11 cellular contexts compared by ENCODE assay signal in the genomic region with DNA sequence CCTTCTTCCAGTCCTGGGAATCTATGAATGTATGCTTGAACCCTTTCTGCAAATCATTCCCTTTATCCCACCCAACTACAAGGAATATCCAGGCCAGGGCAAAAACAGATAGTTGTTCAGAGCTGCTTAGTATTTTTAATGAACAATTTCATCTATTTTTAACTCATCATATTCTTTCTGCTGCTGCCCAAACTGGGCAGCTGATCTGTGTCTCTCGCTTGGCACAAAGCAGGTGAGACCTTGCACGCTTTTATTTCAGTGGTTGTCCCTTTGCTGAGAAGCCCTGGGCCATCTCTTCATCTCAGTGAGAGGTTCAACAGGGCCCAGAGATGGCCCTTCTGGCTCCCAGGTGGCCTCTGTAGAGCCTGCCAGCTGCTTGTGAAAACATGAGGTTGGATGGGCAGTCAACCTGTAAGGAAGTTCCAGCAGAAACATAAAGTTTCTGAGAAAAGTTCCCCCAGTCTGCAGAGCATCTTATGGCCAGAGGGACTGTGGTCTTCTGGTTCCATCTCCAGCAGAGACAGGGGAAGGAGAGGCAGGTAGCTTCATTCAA. TPM values are rescaled to one million over a fixed set of nuclear protein-coding genes. Genes with fewer than 3 reads are reported as not detected.
"Had no signal": no experiment of that assay in that cellular context is flagged by ENCODE, and none has a peak within 500 bp of the region (broad histone marks: within the 10 kb centered on the region; RNA-seq: fewer than 3 reads in every experiment).

No MANE protein-coding gene starts in this region.

- H3K4me1 ChIP-seq: HAP-1 had no signal

- DNase-seq: GM23248, H7, HFFc6, Karpas-422, KBM-7 had no signal

- FAIRE-seq: HepG2 had no signal

- ATAC-seq: HCT116, HepG2 had no signal

- H3K4me1 Mint-ChIP-seq: IgD-negative memory B cell had no signal

- H3K4me3 Mint-ChIP-seq: HFFc6, IgD-negative memory B cell had no signal

- H3K27ac Mint-ChIP-seq: HFFc6 had no signal

- H3K36me3 ChIP-seq: HAP-1 had no signal

- H3K36me3 Mint-ChIP-seq: IgD-negative memory B cell had no signal

- H3K9me3 ChIP-seq: HAP-1 had no signal

- H3K4me3 ChIP-seq: GM23248, HAP-1 had no signal

RNA-seq across cellular contexts. Expression of a gene that starts 57.5 kb away (rescaled TPM):
- total RNA-seq: GM23248, H4, HepG2, HFFc6, HT-29 had no signal
- polyA plus RNA-seq: GM23248, HepG2, IgD-negative memory B cell had no signal
